ENCODE assay signal across 1 cellular context in genomic region chr10:102814873-102815661, GRCh38.
TF ChIP-seq lines count a peak whose summit lies in the region.

No MANE protein-coding gene starts in this region.

TF ChIP-seq in HepG2, 621 proteins besides CTCF, POLR2A, EP300 and RAD21 (continued from another document and continues in another):
- 0 out of 2 replicates have a peak, but pooled peaks have one; percentile 58 for TF ChIP-seq AKAP8 (CRISPR knock-in tag; IDR thresholded peaks at IDR 0.05)
- no peak for TF ChIP-seq RNF2 (conservative IDR thresholded peaks at IDR 0.05; ENCODE audit: low read depth)
- TF ChIP-seq ZNF468 (CRISPR knock-in tag; IDR thresholded peaks at IDR 0.05), result no peak
- TF ChIP-seq ZNF569 (CRISPR knock-in tag; IDR thresholded peaks at IDR 0.05; ENCODE audit: borderline replicate concordance), result no peak
- TF ChIP-seq ZMYM3 (CRISPR knock-in tag; IDR thresholded peaks at IDR 0.05), result peak; percentile 21
- TF ChIP-seq ZMYM4 (CRISPR knock-in tag; IDR thresholded peaks at IDR 0.05), result peak; percentile 65
- TF ChIP-seq PCBP2 (optimal IDR thresholded peaks at IDR 0.05; ENCODE audit: low read depth, low read length, poor library complexity, severe bottlenecking), result no peak
- TF ChIP-seq HNRNPUL1 (IDR thresholded peaks at IDR 0.05; ENCODE audit: low read depth, low read length), result no peak
- TF ChIP-seq ZNF564 (CRISPR knock-in tag; IDR thresholded peaks at IDR 0.05), result 0 out of 2 replicates have a peak, but pooled peaks have one; percentile 17
- TF ChIP-seq RFXANK (CRISPR knock-in tag; IDR thresholded peaks at IDR 0.05), result no peak
- TF ChIP-seq THRA (CRISPR knock-in tag; IDR thresholded peaks at IDR 0.05; ENCODE audit: borderline replicate concordance), result peak; percentile 78
- TF ChIP-seq ZNF430 (CRISPR knock-in tag; IDR thresholded peaks at IDR 0.05), result 0 out of 2 replicates have a peak, but pooled peaks have one; percentile 69
- 0 out of 2 replicates have a peak, but pooled peaks have one; percentile 62 for TF ChIP-seq YEATS4 (CRISPR knock-in tag; IDR thresholded peaks at IDR 0.05; ENCODE audit: borderline replicate concordance)
- TF ChIP-seq FOXC1 (CRISPR knock-in tag; IDR thresholded peaks at IDR 0.05; ENCODE audit: borderline replicate concordance), result peak; percentile 27; the same call in 1 of the 2 replicates
- TF ChIP-seq ZKSCAN8 (CRISPR knock-in tag; IDR thresholded peaks at IDR 0.05; ENCODE audit: borderline replicate concordance), result peak; percentile 28; the same call in 1 of the 2 replicates
- peak; percentile 66; the same call in 1 of the 2 replicates for TF ChIP-seq ONECUT2 (CRISPR knock-in tag; IDR thresholded peaks at IDR 0.05)
- no peak for TF ChIP-seq CENPBD1 (CRISPR knock-in tag; IDR thresholded peaks at IDR 0.05; ENCODE audit: borderline replicate concordance, low read depth)
- peak; percentile 40 for TF ChIP-seq ASH2L (IDR thresholded peaks at IDR 0.05; ENCODE audit: insufficient read length, low read depth, low read length)
- 0 out of 2 replicates have a peak, but pooled peaks have one; percentile 71 for TF ChIP-seq SATB2 (CRISPR knock-in tag; IDR thresholded peaks at IDR 0.05)
- 0 out of 2 replicates have a peak, but pooled peaks have one; percentile 55 for TF ChIP-seq SNAPC5 (CRISPR knock-in tag; IDR thresholded peaks at IDR 0.05; ENCODE audit: borderline replicate concordance)
- peak in 1 of 2 experiments; percentile 86; a peak in 2 of 4 replicates for TF ChIP-seq KLF16 (CRISPR knock-in tag; IDR thresholded peaks at IDR 0.05)
- TF ChIP-seq ZMYM2 (CRISPR knock-in tag; IDR thresholded peaks at IDR 0.05), result peak; percentile 73; the same call in 1 of the 2 replicates
- TF ChIP-seq SP140L (CRISPR knock-in tag; IDR thresholded peaks at IDR 0.05; ENCODE audit: borderline replicate concordance), result peak; percentile 40; the same call in 1 of the 2 replicates
- peak; percentile 70 for TF ChIP-seq MED1 (CRISPR knock-in tag; IDR thresholded peaks at IDR 0.05)
- TF ChIP-seq SRSF9 (IDR thresholded peaks at IDR 0.05; ENCODE audit: borderline replicate concordance, insufficient read depth, low read depth, low read length, poor library complexity, severe bottlenecking), result no peak
- TF ChIP-seq ZBTB44 (CRISPR knock-in tag; IDR thresholded peaks at IDR 0.05), result 0 out of 2 replicates have a peak, but pooled peaks have one; percentile 37
- no peak for TF ChIP-seq FOXA1 (IDR thresholded peaks at IDR 0.05)
- peak; percentile 94 for TF ChIP-seq FOXA1 (CRISPR knock-in tag; IDR thresholded peaks at IDR 0.05)
- TF ChIP-seq GATAD2A (CRISPR knock-in tag; IDR thresholded peaks at IDR 0.05), result peak; percentile 94
- peak; percentile 82 for TF ChIP-seq BCL6 (CRISPR knock-in tag; IDR thresholded peaks at IDR 0.05)
- peak; percentile 81; the same call in 1 of the 2 replicates for TF ChIP-seq TARDBP (CRISPR knock-in tag; IDR thresholded peaks at IDR 0.05)
- peak; percentile 64 for TF ChIP-seq NR2F6 (IDR thresholded peaks at IDR 0.05)
- TF ChIP-seq NR2F6 (CRISPR knock-in tag; IDR thresholded peaks at IDR 0.05), result peak; percentile 71; the same call in 1 of the 2 replicates
- peak; percentile 69; the same call in 1 of the 2 replicates for TF ChIP-seq SAFB2 (CRISPR knock-in tag; IDR thresholded peaks at IDR 0.05; ENCODE audit: borderline replicate concordance, low read depth)
- TF ChIP-seq ZNF772 (CRISPR knock-in tag; IDR thresholded peaks at IDR 0.05), result 0 out of 2 replicates have a peak, but pooled peaks have one; percentile 44
- peak; percentile 99 for TF ChIP-seq ZKSCAN1 (IDR thresholded peaks at IDR 0.05; ENCODE audit: low read length)
- peak; percentile 36; the same call in 1 of the 2 replicates for TF ChIP-seq ZNF788 (CRISPR knock-in tag; IDR thresholded peaks at IDR 0.05; ENCODE audit: borderline replicate concordance)
- peak; percentile 80 for TF ChIP-seq TBL1XR1 (IDR thresholded peaks at IDR 0.05; ENCODE audit: borderline replicate concordance, low read length, partially characterized antibody)
- TF ChIP-seq ZNF383 (CRISPR knock-in tag; IDR thresholded peaks at IDR 0.05; ENCODE audit: borderline replicate concordance), result 0 out of 2 replicates have a peak, but pooled peaks have one; percentile 4
- TF ChIP-seq HIVEP1 (CRISPR knock-in tag; IDR thresholded peaks at IDR 0.05), result peak; percentile 48; the same call in 1 of the 2 replicates
- TF ChIP-seq SOX5 (CRISPR knock-in tag; IDR thresholded peaks at IDR 0.05; ENCODE audit: borderline replicate concordance), result peak; percentile 87
- TF ChIP-seq FOXP1 (IDR thresholded peaks at IDR 0.05), result 0 out of 2 replicates have a peak, but pooled peaks have one; percentile 36
- peak; percentile 96 for TF ChIP-seq FOXP1 (CRISPR knock-in tag; IDR thresholded peaks at IDR 0.05)
- TF ChIP-seq ZNF773 (CRISPR knock-in tag; IDR thresholded peaks at IDR 0.05; ENCODE audit: borderline replicate concordance), result no peak
- 0 out of 2 replicates have a peak, but pooled peaks have one; percentile 19 for TF ChIP-seq KDM3A (CRISPR knock-in tag; IDR thresholded peaks at IDR 0.05; ENCODE audit: low read depth)
- 0 out of 2 replicates have a peak, but pooled peaks have one; percentile 61 for TF ChIP-seq MLXIP (CRISPR knock-in tag; IDR thresholded peaks at IDR 0.05; ENCODE audit: borderline replicate concordance)
- no peak for TF ChIP-seq ZNF318 (CRISPR knock-in tag; IDR thresholded peaks at IDR 0.05)
- TF ChIP-seq SUZ12 (IDR thresholded peaks at IDR 0.05; ENCODE audit: low read depth, low read length), result no peak
- TF ChIP-seq KDM5B (CRISPR knock-in tag; IDR thresholded peaks at IDR 0.05; ENCODE audit: borderline replicate concordance), result peak; percentile 73; the same call in 1 of the 2 replicates
- TF ChIP-seq BRF2 (CRISPR knock-in tag; IDR thresholded peaks at IDR 0.05), result no peak
- 0 out of 2 replicates have a peak, but pooled peaks have one; percentile 48 for TF ChIP-seq HOXD1 (CRISPR knock-in tag; IDR thresholded peaks at IDR 0.05)
- TF ChIP-seq KMT2A (CRISPR knock-in tag; IDR thresholded peaks at IDR 0.05), result peak; percentile 76
- TF ChIP-seq ZNF121 (CRISPR knock-in tag; IDR thresholded peaks at IDR 0.05), result peak; percentile 41
- no peak for TF ChIP-seq LCORL (IDR thresholded peaks at IDR 0.05)
- TF ChIP-seq LCORL (CRISPR knock-in tag; IDR thresholded peaks at IDR 0.05), result peak; percentile 61; the same call in 1 of the 2 replicates
